16 cellular contexts compared by ENCODE assay signal in the genomic region with DNA sequence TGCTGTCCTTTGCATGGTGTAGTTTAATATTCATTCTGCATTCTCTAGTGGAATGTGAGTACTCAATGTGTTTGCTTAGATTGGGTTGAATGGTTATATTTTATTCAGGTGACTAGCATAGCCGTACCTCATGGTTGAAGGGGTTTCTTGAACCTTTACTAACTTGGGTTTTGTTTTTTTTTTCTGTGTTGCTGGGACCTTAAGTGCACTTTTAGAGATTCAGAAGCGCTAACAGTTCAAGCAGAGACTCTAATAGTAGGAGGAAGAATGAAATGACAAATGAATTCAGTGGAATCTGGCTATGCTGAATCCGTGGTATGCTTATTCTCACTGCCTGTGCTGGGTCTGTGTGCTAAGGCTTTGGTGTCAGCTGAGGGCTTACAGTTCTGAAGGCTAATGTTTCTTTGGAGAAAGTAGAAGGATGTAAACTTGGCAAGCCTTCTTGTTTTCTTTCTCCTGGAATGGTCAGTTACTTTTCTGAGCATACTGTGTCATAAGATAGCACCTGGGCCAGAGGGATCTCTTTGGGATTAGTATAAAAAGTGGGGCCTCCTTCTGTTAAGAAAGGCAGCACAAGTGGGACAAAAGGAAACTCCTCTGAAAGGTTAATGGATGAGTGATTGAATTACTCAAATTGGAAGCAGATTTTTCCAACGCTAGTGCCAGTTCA. TPM values are rescaled to one million over a fixed set of nuclear protein-coding genes. Genes with fewer than 3 reads are reported as not detected.
DNase-seq lines count a peak whose midpoint lies in the region; ATAC-seq, FAIRE-seq and TF ChIP-seq lines count a peak whose summit lies in the region.
"Had no signal": no experiment of that assay in that cellular context is flagged by ENCODE, and none has a peak within 500 bp of the region (broad histone marks: within the 10 kb centered on the region; RNA-seq: fewer than 3 reads in every experiment).

No MANE protein-coding gene starts in this region.

- TF ChIP-seq EP300 in gastroesophageal sphincter (IDR thresholded peaks at IDR 0.05) = no peak

- H3K27me3 Mint-ChIP-seq in astrocyte (ENCODE audit: low read depth, unreplicated experiment) = no peaks in the 10 kb centered on the region
- no peaks in the 10 kb centered on the region for H3K27me3 Mint-ChIP-seq in osteocyte (ENCODE audit: unreplicated experiment)
- H3K27me3 Mint-ChIP-seq: activated CD8-positive, alpha-beta T cell treated with anti-CD3 and anti-CD28 coated beads for 36 hours; progenitor cell of endocrine pancreas had no signal

- H3K4me3 Mint-ChIP-seq in astrocyte (ENCODE audit: unreplicated experiment) = no peak overlapping the region
- H3K4me3 Mint-ChIP-seq in osteocyte (ENCODE audit: unreplicated experiment) = peak overlapping the region; percentile 28
- H3K4me3 Mint-ChIP-seq: activated CD8-positive, alpha-beta T cell treated with anti-CD3 and anti-CD28 coated beads for 36 hours had no signal

- no peak overlapping the region for H3K4me3 ChIP-seq in astrocyte (ENCODE audit: insufficient read depth, low read depth, low read length)
- no peak overlapping the region for H3K4me3 ChIP-seq in gastroesophageal sphincter

- no peaks in the 10 kb centered on the region for H4K20me1 ChIP-seq in astrocyte (ENCODE audit: insufficient read depth, low read length)

- H3K4me1 Mint-ChIP-seq in astrocyte (ENCODE audit: low read depth, unreplicated experiment) (peaks cover 18% of the 10 kb centered on the region), osteocyte (ENCODE audit: unreplicated experiment) (peaks cover 39% of the 10 kb centered on the region)

- H3K4me1 ChIP-seq in astrocyte (ENCODE audit: insufficient read depth, low read length) (peaks cover 9% of the 10 kb centered on the region), gastroesophageal sphincter (peaks cover 0 to 22% (median 8%) of the 10 kb centered on the region in 3 donors)

- H3K9me3 ChIP-seq in astrocyte (ENCODE audit: insufficient read depth, low read depth, low read length) (no peaks in the 10 kb centered on the region), gastroesophageal sphincter (no peaks in the 10 kb centered on the region)

- TF ChIP-seq CTCF in astrocyte (IDR thresholded peaks at IDR 0.05; ENCODE audit: insufficient read depth, low read depth, low read length) (no peak), gastroesophageal sphincter (IDR thresholded peaks at IDR 0.05) (peak in 1 of 4 experiments; percentile 4), osteocyte (IDR thresholded peaks at IDR 0.05) (no peak)

- no peak overlapping the region for H3K9ac ChIP-seq in astrocyte (ENCODE audit: low read length)

- DNase-seq in AG08395 (ENCODE audit: low spot score) (peak; percentile 20), astrocyte (ENCODE audit: low read depth) (peak; percentile 59), osteocyte (ENCODE audit: extremely low spot score, unreplicated experiment) (no peak), cerebellum (ENCODE audit: low spot score) (no peak), frontal cortex (ENCODE audit: low spot score in 2 of 2) (no peak)
- DNase-seq: activated CD8-positive, alpha-beta T cell treated with anti-CD3 and anti-CD28 coated beads for 36 hours; NCI-H1930; NCI-H510A treated with DMSO at 0.1 percent for 48 hours; OCI-M1 had no signal

- H3K27ac ChIP-seq in astrocyte (ENCODE audit: low read depth, low read length) (no peak overlapping the region), gastroesophageal sphincter (peak overlapping the region; percentile 57 to 86 (median 78))

- no peaks in the 10 kb centered on the region for H3K36me3 Mint-ChIP-seq in astrocyte (ENCODE audit: low read depth, unreplicated experiment)
- H3K36me3 Mint-ChIP-seq in osteocyte (ENCODE audit: unreplicated experiment) = no peaks in the 10 kb centered on the region

- no peak overlapping the region for H2AFZ ChIP-seq in astrocyte (ENCODE audit: low read depth, low read length)

- H3K27ac Mint-ChIP-seq in astrocyte (ENCODE audit: unreplicated experiment) = no peak overlapping the region
- H3K27ac Mint-ChIP-seq in osteocyte (ENCODE audit: unreplicated experiment) = peak overlapping the region; percentile 81
- H3K27ac Mint-ChIP-seq: activated CD8-positive, alpha-beta T cell treated with anti-CD3 and anti-CD28 coated beads for 36 hours; progenitor cell of endocrine pancreas had no signal

- ATAC-seq in gastroesophageal sphincter = peak; percentile 92
- no peak for ATAC-seq in GM19463 (IDR thresholded peaks at IDR 0.05; ENCODE audit: unreplicated experiment)
- no peak for ATAC-seq in HG02840 (IDR thresholded peaks at IDR 0.05; ENCODE audit: low FRiP score, unreplicated experiment)
- ATAC-seq: activated CD8-positive, alpha-beta T cell treated with anti-CD3 and anti-CD28 coated beads for 36 hours had no signal

- no peaks in the 10 kb centered on the region for H3K36me3 ChIP-seq in astrocyte (ENCODE audit: insufficient read depth, low read length)
- no peaks in the 10 kb centered on the region for H3K36me3 ChIP-seq in gastroesophageal sphincter

- WGBS in gastroesophageal sphincter (ENCODE audit: low coverage in 1 of 2), 2 donors = 14 to 28% methylated on average over 3 to 4 of the region's 4 CpGs

- H3K4me2 ChIP-seq in astrocyte (ENCODE audit: low read length) = no peak overlapping the region

- no peak for FAIRE-seq in astrocyte (lab: Jason Lieb, UNC)
- no peak for FAIRE-seq in frontal cortex (lab: Jason Lieb, UNC)
- FAIRE-seq: D721Med, GM18507, GM19239 had no signal

- no peak for TF ChIP-seq POLR2A in gastroesophageal sphincter (IDR thresholded peaks at IDR 0.05)

- no peaks in the 10 kb centered on the region for H3K79me2 ChIP-seq in astrocyte (ENCODE audit: insufficient read depth, low read length)

- H3K9me3 Mint-ChIP-seq in astrocyte (ENCODE audit: unreplicated experiment) (peaks cover 2% of the 10 kb centered on the region), osteocyte (ENCODE audit: unreplicated experiment) (no peaks in the 10 kb centered on the region)
- H3K9me3 Mint-ChIP-seq: activated CD8-positive, alpha-beta T cell treated with anti-CD3 and anti-CD28 coated beads for 36 hours had no signal

- H3K27me3 ChIP-seq in astrocyte (ENCODE audit: insufficient read depth, low read length) = no peaks in the 10 kb centered on the region
- no peaks in the 10 kb centered on the region for H3K27me3 ChIP-seq in gastroesophageal sphincter

RNA-seq across cellular contexts. Expression of a gene that starts 28.7 kb away (rescaled TPM):
- total RNA-seq in astrocyte (3.6 and 7.2 TPM in 2 replicates), gastroesophageal sphincter (10 to 100 TPM in 3 of 4 donors, 1 to 10 TPM in 1; 5.6 to 18.4 (median 15.2) TPM), osteocyte (14.7 and 15.0 TPM in 2 replicates), cerebellum (3.3 TPM), frontal cortex (2.9 TPM)

Comparison
In these comparisons a context has a peak if more than half of its experiments do, and no peak if none do; other contexts are left out.
1. DNase-seq: peak in AG08395 (single experiment) and astrocyte (single experiment); none in osteocyte (single experiment), cerebellum (single experiment) and frontal cortex (0 of 2).